8 cellular contexts compared by ENCODE assay signal in genomic region chrX:14039344-14039743, GRCh38. TPM values are rescaled to one million over a fixed set of nuclear protein-coding genes. Genes with fewer than 3 reads are reported as not detected.
A peak's percentile ranks its signal among the peaks of the same experiment; 100 is the strongest.
DNase-seq lines count a peak whose midpoint lies in the region; ATAC-seq, FAIRE-seq and TF ChIP-seq lines count a peak whose summit lies in the region.

No MANE protein-coding gene starts in this region.

- H3K27me3 Mint-ChIP-seq in glutamatergic neuron (ENCODE audit: unreplicated experiment), result peaks cover 1% of the 10 kb centered on the region

- DNase-seq in AG08395 (ENCODE audit: low spot score) (peak; percentile 67), RCC 7860 (ENCODE audit: low spot score) (no peak), glutamatergic neuron (peak; percentile 39), smooth muscle cell of the brain vasculature (ENCODE audit: low read depth, low spot score) (peak; percentile 32), aorta (no peak)
- DNase-seq in activated T-helper 9 cell treated with anti-CD3 and anti-CD28 coated beads, Interleukin-2, amount 50 U/mL, for 16 hours (ENCODE audit: low read depth), result peak; percentile 34

- H3K27me3 ChIP-seq in aorta (ENCODE audit: control insufficient read depth in 1 of 2, insufficient read depth in 2 of 2, low read length in 1 of 2), result no peaks in the 10 kb centered on the region

- no peaks in the 10 kb centered on the region for H3K9me3 Mint-ChIP-seq in glutamatergic neuron (ENCODE audit: unreplicated experiment)

- peak; percentile 96 for ATAC-seq in GM18502 (IDR thresholded peaks at IDR 0.05; ENCODE audit: poor library complexity, unreplicated experiment)
- ATAC-seq in HG03521 (IDR thresholded peaks at IDR 0.05; ENCODE audit: unreplicated experiment), result peak; percentile 59
- no peak for ATAC-seq in aorta (ENCODE audit: low FRiP score)

- H3K36me3 ChIP-seq in aorta (ENCODE audit: control insufficient read depth in 1 of 2, insufficient read depth in 2 of 2, low read length in 1 of 2), result no peaks in the 10 kb centered on the region

- no peak overlapping the region for H3K4me3 ChIP-seq in aorta (ENCODE audit: low read length in 2 of 2)

- H3K4me1 Mint-ChIP-seq in glutamatergic neuron (ENCODE audit: low read depth, unreplicated experiment), result peaks cover 11% of the 10 kb centered on the region

- H3K9me3 ChIP-seq in aorta (ENCODE audit: control insufficient read depth, low read length), result no peaks in the 10 kb centered on the region

- no peak overlapping the region for H3K27ac Mint-ChIP-seq in glutamatergic neuron (ENCODE audit: unreplicated experiment)

- intact Hi-C loops in aorta (cut with DNase I), result loop anchor here (5.0 kb wide), 2 partner anchors 1103 to 1203 kb away; no protein-coding TSS in a partner anchor

- WGBS in aorta, 2 donors, result 28 to 30% methylated on average over 3 of the region's 3 CpGs

- no peak overlapping the region for H3K27ac ChIP-seq in aorta (ENCODE audit: low read depth in 1 of 2, low read length in 2 of 2)

- H3K36me3 Mint-ChIP-seq in glutamatergic neuron (ENCODE audit: unreplicated experiment), result no peaks in the 10 kb centered on the region

- peak; percentile 76 for TF ChIP-seq CTCF in glutamatergic neuron (IDR thresholded peaks at IDR 0.05; ENCODE audit: partially characterized antibody, unreplicated experiment)

- H3K4me1 ChIP-seq in aorta (ENCODE audit: control insufficient read depth in 1 of 2, insufficient read depth in 2 of 2, low read length in 2 of 2), result no peaks in the 10 kb centered on the region

- FAIRE-seq in RCC 7860 (lab: Jason Lieb, UNC), result peak; percentile 84

- H3K4me3 Mint-ChIP-seq in glutamatergic neuron (ENCODE audit: unreplicated experiment), result no peak overlapping the region

RNA-seq across cellular contexts. Expression of gene GEMIN8, which starts 9.7 kb away (rescaled TPM):
- total RNA-seq in glutamatergic neuron (ENCODE audit: unreplicated experiment), result 8.2 TPM
- total RNA-seq in aorta, result 10 to 100 TPM; 14.8 to 25.3 TPM
- polyA plus RNA-seq in aorta, result 10 to 100 TPM; 14.3 to 52.0 TPM

Comparison
In these comparisons a context has a peak if more than half of its experiments do, and no peak if none do; other contexts are left out.
1. DNase-seq: peak in AG08395 (single experiment), activated T-helper 9 cell treated with anti-CD3 and anti-CD28 coated beads, Interleukin-2, amount 50 U/mL, for 16 hours (single experiment), glutamatergic neuron (single experiment) and smooth muscle cell of the brain vasculature (single experiment); none in RCC 7860 (single experiment) and aorta (0 of 2).